ENCODE assay signal across 11 cellular contexts in the genomic region with DNA sequence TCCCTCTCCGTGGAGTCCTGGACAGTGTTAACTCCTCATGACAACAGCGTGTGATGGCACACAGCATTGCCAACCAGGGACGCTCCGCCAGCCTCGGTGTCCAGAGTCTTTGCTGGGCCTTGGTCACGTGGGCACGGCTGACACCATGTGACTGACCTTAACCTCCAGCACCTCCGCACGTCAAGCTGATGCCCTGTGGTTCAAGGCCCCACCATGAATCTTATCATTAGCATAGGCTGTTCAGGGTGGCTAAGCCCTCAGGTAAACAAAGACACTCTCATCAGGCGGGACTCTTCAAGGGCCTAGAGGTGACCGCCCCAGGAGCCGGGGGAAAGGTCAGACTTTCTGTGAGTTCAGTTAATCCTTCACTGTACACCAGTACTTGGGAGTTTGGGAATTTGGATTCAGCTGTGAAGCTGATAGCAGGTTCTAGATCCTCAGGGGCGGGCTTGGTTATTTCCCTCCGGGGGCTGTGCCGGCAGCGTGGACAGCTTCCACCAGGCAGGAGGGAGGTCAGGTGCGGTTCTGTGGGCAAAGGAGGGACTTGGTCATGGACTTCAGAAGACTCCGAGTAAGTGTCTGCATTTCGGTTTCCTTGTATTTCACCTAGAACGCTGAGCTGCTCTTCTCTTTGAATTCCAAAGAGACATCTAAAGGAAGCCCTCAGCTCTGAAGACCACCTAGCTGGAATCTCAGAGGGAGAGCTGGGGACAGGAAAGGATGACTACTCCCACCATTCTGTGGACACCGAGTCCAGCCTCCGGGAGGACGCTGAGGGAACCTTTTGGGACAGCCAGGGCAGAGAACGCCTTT.
DNase-seq lines count a peak whose midpoint lies in the region; ATAC-seq and TF ChIP-seq lines count a peak whose summit lies in the region.
"Had no signal": no experiment of that assay in that cellular context is flagged by ENCODE, and none has a peak within 500 bp of the region (broad histone marks: within the 10 kb centered on the region; RNA-seq: fewer than 3 reads in every experiment).

No MANE protein-coding gene starts in this region.

- intact Hi-C loops in heart right ventricle (cut with DNase I): loop anchor here in 3 of 10 donors (5.0 to 10.0 kb wide), 3 partner anchors 305 to 407 kb away; a partner anchor contains a TSS
- intact Hi-C loops in sigmoid colon (cut with DNase I): loop anchor here (10.0 kb wide), 1 partner anchor 307 kb away; a partner anchor contains a TSS
- intact Hi-C loops in transverse colon (cut with DNase I; ENCODE audit: low total_unique reads): loop anchor here (10.0 kb wide), 1 partner anchor 87 kb away; no protein-coding TSS in a partner anchor
- intact Hi-C loops in posterior vena cava (cut with DNase I): loop anchor here in 1 of 2 donors (10.0 kb wide), 1 partner anchor 297 kb away; no protein-coding TSS in a partner anchor

- no peaks in the 10 kb centered on the region for H3K36me3 Mint-ChIP-seq in HFFc6 (ENCODE audit: low read depth)

- H3K27ac ChIP-seq in RWPE1: peak overlapping the region; percentile 74; the same call in 1 of the 2 replicates
- H3K27ac ChIP-seq in heart right ventricle: peak overlapping the region in 9 of 10 donors; percentile 22 to 77 (median 40)
- peak overlapping the region in 3 of 4 donors; percentile 22 to 36 (median 27) for H3K27ac ChIP-seq in sigmoid colon
- peak overlapping the region in 1 of 4 donors; percentile 43 for H3K27ac ChIP-seq in transverse colon
- H3K27ac ChIP-seq: prostate gland, thoracic aorta had no signal

- no peaks in the 10 kb centered on the region for H3K9me3 Mint-ChIP-seq in HFFc6

- TF ChIP-seq EP300 in sigmoid colon (IDR thresholded peaks at IDR 0.05): no peak
- no peak for TF ChIP-seq EP300 in transverse colon (IDR thresholded peaks at IDR 0.05; ENCODE audit: low read depth)

- DNase-seq in HFFc6 (no peak), RWPE1 (ENCODE audit: low spot score) (no peak), heart right ventricle (peak in 1 of 2 donors; percentile 62), sigmoid colon (no peak), transverse colon (no peak), HCEC 1CT (no peak), posterior vena cava (ENCODE audit: low spot score) (no peak)
- DNase-seq: NCI-H2107; stimulated activated CD4-positive, alpha-beta T cell treated with anti-CD3 and anti-CD28 coated beads, Interleukin-15, amount 100 ng/mL, for 24 hours had no signal

- in situ Hi-C loops in transverse colon (cut with MboI; ENCODE audit: low pct_ligation_motif_present in 1 of 4, low pct_unique_long_range_greater_than_20kb in 1 of 4, low sequenced_read_pairs in 3 of 4): no loop called here

- ATAC-seq in heart right ventricle: peak in 7 of 8 donors; percentile 22 to 72 (median 54)

- POLR2A ChIA-PET in RWPE1 (lab: Yijun Ruan, JAX; ENCODE audit: low non-redundant PET): no interaction called here

- H3K9me3 ChIP-seq in heart right ventricle (no peaks in the 10 kb centered on the region), sigmoid colon (no peaks in the 10 kb centered on the region), transverse colon (no peaks in the 10 kb centered on the region)
- H3K9me3 ChIP-seq: prostate gland, thoracic aorta had no signal

- no peaks in the 10 kb centered on the region for H3K36me3 ChIP-seq in heart right ventricle
- no peaks in the 10 kb centered on the region for H3K36me3 ChIP-seq in sigmoid colon
- no peaks in the 10 kb centered on the region for H3K36me3 ChIP-seq in transverse colon
- H3K36me3 ChIP-seq: prostate gland, thoracic aorta had no signal

- H3K27ac Mint-ChIP-seq in HFFc6: peak overlapping the region; percentile 45; the same call in 1 of the 2 replicates

- TF ChIP-seq CTCF in HFFc6 (IDR thresholded peaks at IDR 0.05) (no peak), RWPE1 (conservative IDR thresholded peaks at IDR 0.05; ENCODE audit: low read depth) (no peak), heart right ventricle (IDR thresholded peaks at IDR 0.05) (no peak), sigmoid colon (IDR thresholded peaks at IDR 0.05) (no peak), transverse colon (IDR thresholded peaks at IDR 0.05) (no peak)

- H3K27me3 ChIP-seq in heart right ventricle: peaks cover 0 to 12% (median 0%) of the 10 kb centered on the region in 7 donors
- H3K27me3 ChIP-seq in sigmoid colon: no peaks in the 10 kb centered on the region
- H3K27me3 ChIP-seq in transverse colon: no peaks in the 10 kb centered on the region

- H3K4me3 ChIP-seq in heart right ventricle (no peak overlapping the region), sigmoid colon (no peak overlapping the region), transverse colon (no peak overlapping the region)
- H3K4me3 ChIP-seq: prostate gland, thoracic aorta had no signal

- TF ChIP-seq POLR2A in sigmoid colon (IDR thresholded peaks at IDR 0.05) (no peak), transverse colon (IDR thresholded peaks at IDR 0.05) (no peak)

- CTCF ChIA-PET in RWPE1 (lab: Yijun Ruan, JAX): interaction anchor here (0.7 to 1.0 kb wide), 3 partner anchors 24 to 193 kb away, joined by 3 to 4 read pairs (median 3); no protein-coding TSS in a partner anchor

- peaks cover 4% of the 10 kb centered on the region; the same call in 1 of the 2 replicates for H3K27me3 Mint-ChIP-seq in HFFc6 (ENCODE audit: insufficient read depth)

- 76% methylated on average over 24 of the region's 24 CpGs for WGBS in heart right ventricle, 2 donors
- 87 to 89% methylated on average over 24 of the region's 24 CpGs for WGBS in sigmoid colon, 2 donors
- 84% methylated on average over 23 of the region's 24 CpGs; no CpG with 5 or more reads in 1 of the 2 donors for WGBS in transverse colon (ENCODE audit: low coverage in 1 of 2), 2 donors

- H3K4me1 Mint-ChIP-seq in HFFc6 (ENCODE audit: low read depth): peaks cover 17% of the 10 kb centered on the region

- H3K4me1 ChIP-seq in heart right ventricle (peaks cover 14 to 91% (median 74%) of the 10 kb centered on the region in 9 donors), sigmoid colon (peaks cover 0 to 61% (median 41%) of the 10 kb centered on the region in 4 donors), transverse colon (peaks cover 7 to 59% (median 14%) of the 10 kb centered on the region in 4 donors)
- H3K4me1 ChIP-seq: prostate gland had no signal

- no peak overlapping the region for H3K4me3 Mint-ChIP-seq in HFFc6
